In genomic region chr10:104120512-104120902, GRCh38 we compare ENCODE assay signal across 8 cellular contexts. TPM values are rescaled to one million over a fixed set of nuclear protein-coding genes. Genes with fewer than 3 reads are reported as not detected.
A peak's percentile ranks its signal among the peaks of the same experiment; 100 is the strongest.
DNase-seq lines count a peak whose midpoint lies in the region; ATAC-seq, FAIRE-seq and TF ChIP-seq lines count a peak whose summit lies in the region.

No MANE protein-coding gene starts in this region.

- peak overlapping the region; percentile 58 for H3K4me3 ChIP-seq in Caco-2 (ENCODE audit: low read depth, low read length)
- peak overlapping the region; percentile 83 to 89 for H3K4me3 ChIP-seq in Panc1 (ENCODE audit: low read depth in 2 of 2, low read length in 2 of 2)
- peak overlapping the region in 1 of 3 experiments; percentile 20 for H3K4me3 ChIP-seq in endothelial cell of umbilical vein (replicated peaks in 1 of 3; ENCODE audit: insufficient read depth in 1 of 3, low read depth in 1 of 3, low read length in 3 of 3)
- H3K4me3 ChIP-seq in ovary: peak overlapping the region; percentile 80

- TF ChIP-seq POLR2A in endothelial cell of umbilical vein (IDR thresholded peaks at IDR 0.05; ENCODE audit: low read depth, low read length) (no peak), ovary (IDR thresholded peaks at IDR 0.05) (no peak)

- DNase-seq in Caco-2 (no peak), Panc1 (ENCODE audit: low read depth, low spot score) (no peak), endothelial cell of umbilical vein (ENCODE audit: low read depth, low spot score) (no peak), ovary (no peak), cerebellar nuclear complex (lab: John Stamatoyannopoulos, UW) (no peak), NCI-H146 (lab: John Stamatoyannopoulos, UW) (no peak)
- DNase-seq in stimulated activated CD4-positive, alpha-beta T cell treated with anti-CD3 and anti-CD28 coated beads, Interleukin-4, amount 100 ng/mL, for 24 hours: no peak

- no peaks in the 10 kb centered on the region; the same call in 1 of the 2 replicates for H3K36me3 ChIP-seq in Caco-2 (ENCODE audit: control insufficient read depth, insufficient read depth, low read length)
- no peaks in the 10 kb centered on the region for H3K36me3 ChIP-seq in Panc1 (ENCODE audit: control insufficient read depth, insufficient read depth, low read length)
- no peaks in the 10 kb centered on the region for H3K36me3 ChIP-seq in endothelial cell of umbilical vein (ENCODE audit: control insufficient read depth in 2 of 2, extremely low read depth in 1 of 2, insufficient read depth in 2 of 2, low read length in 2 of 2)
- H3K36me3 ChIP-seq in ovary: no peaks in the 10 kb centered on the region

- no peaks in the 10 kb centered on the region for H3K9me1 ChIP-seq in endothelial cell of umbilical vein (replicated peaks; ENCODE audit: control insufficient read depth, extremely low read depth, insufficient read depth, low read length)

- no peak for FAIRE-seq in endothelial cell of umbilical vein (lab: Jason Lieb, UNC)

- no peaks in the 10 kb centered on the region for H4K20me1 ChIP-seq in endothelial cell of umbilical vein (replicated peaks; ENCODE audit: control insufficient read depth, extremely low read depth, insufficient read depth, low read length)

- intact Hi-C loops in Caco-2 (cut with micrococcal nuclease; ENCODE audit: unreplicated experiment) (loop anchor here (2.0 to 5.0 kb wide), 4 partner anchors 40 to 138 kb away; no protein-coding TSS in a partner anchor), Panc1 (cut with micrococcal nuclease; ENCODE audit: unreplicated experiment) (loop anchor here (5.0 kb wide), 1 partner anchor 73 kb away; no protein-coding TSS in a partner anchor), endothelial cell of umbilical vein (cut with micrococcal nuclease) (loop anchor here (2.0 to 5.0 kb wide), 3 partner anchors 136 to 363 kb away; partner anchors contain the start of gene STN1), ovary (cut with DNase I) (loop anchor here (5.0 to 10.0 kb wide), 3 partner anchors 153 to 236 kb away; partner anchors contain the start of gene SLK (in 1 of the 4))

- no peaks in the 10 kb centered on the region for H3K36me3 Mint-ChIP-seq in Caco-2 (ENCODE audit: insufficient read depth, unreplicated experiment)

- peak overlapping the region; percentile 79 for H3K4me3 Mint-ChIP-seq in Caco-2 (ENCODE audit: unreplicated experiment)

- no peak for TF ChIP-seq EP300 in ovary (IDR thresholded peaks at IDR 0.05)

- CTCF ChIA-PET in Caco-2 (lab: Charles Lee): interaction anchor here (0.6 to 2.4 kb wide), 11 partner anchors 8 to 406 kb away, joined by 3 to 14 read pairs (median 7); partner anchors contain the start of gene GSTO1
- CTCF ChIA-PET in Panc1 (lab: Charles Lee): interaction anchor here (0.7 to 0.8 kb wide), 4 partner anchors 56 to 225 kb away, joined by 4 to 11 read pairs (median 5); no protein-coding TSS in a partner anchor
- CTCF ChIA-PET in endothelial cell of umbilical vein (lab: Charles Lee): interaction anchor here (1.2 to 4.9 kb wide), 18 partner anchors 8 to 232 kb away, joined by 3 to 87 read pairs (median 8); no protein-coding TSS in a partner anchor

- peak overlapping the region; percentile 96 for H3K27ac Mint-ChIP-seq in Caco-2 (ENCODE audit: unreplicated experiment)

- in situ Hi-C loops in Panc1 (cut with HindIII; ENCODE audit: low pct_unique_long_range_greater_than_20kb, low sequenced_read_pairs): no loop called here

- POLR2A ChIA-PET in Caco-2 (lab: Charles Lee) (interaction anchor here (0.6 to 1.8 kb wide), 7 partner anchors 70 to 748 kb away, joined by 3 to 12 read pairs (median 4); partner anchors contain the start of genes GSTO1 and GSTO2), Panc1 (lab: Charles Lee) (interaction anchor here (0.6 to 1.0 kb wide), 10 partner anchors 9 to 722 kb away, joined by 3 to 19 read pairs (median 5); no protein-coding TSS in a partner anchor), endothelial cell of umbilical vein (lab: Charles Lee) (interaction anchor here (0.7 kb wide), 1 partner anchor 66 kb away, joined by 3 read pairs; no protein-coding TSS in a partner anchor)

- dilution Hi-C loops in endothelial cell of umbilical vein (cut with MboI; ENCODE audit: extremely low pct_ligation_motif_present, low sequenced_read_pairs): no loop called here

- peak overlapping the region; percentile 99 for H3K9ac ChIP-seq in endothelial cell of umbilical vein (replicated peaks; ENCODE audit: extremely low read depth, insufficient read depth, low read length)

- 18 to 27% (median 22%) methylated on average over 2 of the region's 2 CpGs for WGBS in ovary, 3 donors

- no peaks in the 10 kb centered on the region for H3K79me2 ChIP-seq in endothelial cell of umbilical vein (ENCODE audit: control insufficient read depth, insufficient read depth, low read length)

- H3K9me3 ChIP-seq in Caco-2 (no peaks in the 10 kb centered on the region), Panc1 (ENCODE audit: control insufficient read depth, insufficient read depth, low read depth, low read length) (no peaks in the 10 kb centered on the region), endothelial cell of umbilical vein (replicated peaks; ENCODE audit: control insufficient read depth, insufficient read depth, low read length) (no peaks in the 10 kb centered on the region), ovary (no peaks in the 10 kb centered on the region)

- no peaks in the 10 kb centered on the region for H3K27me3 Mint-ChIP-seq in Caco-2 (ENCODE audit: insufficient read depth, unreplicated experiment)

- H2AFZ ChIP-seq in endothelial cell of umbilical vein (ENCODE audit: low read depth, low read length): peak overlapping the region; percentile 84

- H3K27me3 ChIP-seq in Caco-2 (replicated peaks; ENCODE audit: control insufficient read depth, insufficient read depth, low read length) (no peaks in the 10 kb centered on the region), Panc1 (ENCODE audit: control insufficient read depth, insufficient read depth, low read length) (no peaks in the 10 kb centered on the region), endothelial cell of umbilical vein (ENCODE audit: control insufficient read depth in 2 of 2, insufficient read depth in 2 of 2, low read length in 2 of 2) (no peaks in the 10 kb centered on the region), ovary (no peaks in the 10 kb centered on the region)

- peak overlapping the region; percentile 91 for H3K27ac ChIP-seq in Panc1 (ENCODE audit: low read length)
- peak overlapping the region; percentile 97 for H3K27ac ChIP-seq in endothelial cell of umbilical vein (ENCODE audit: insufficient read depth, low read depth, low read length)
- H3K27ac ChIP-seq in ovary: peak overlapping the region; percentile 84 to 99

- H3K4me2 ChIP-seq in endothelial cell of umbilical vein (ENCODE audit: insufficient read depth, low read length): peak overlapping the region; percentile 86

- TF ChIP-seq CTCF in Caco-2 (IDR thresholded peaks at IDR 0.05; ENCODE audit: insufficient read depth in 1 of 2, low read depth in 1 of 2, low read length in 1 of 2, severe bottlenecking in 1 of 2, unreplicated experiment in 1 of 2): no peak
- no peak for TF ChIP-seq CTCF in Panc1 (IDR thresholded peaks at IDR 0.05)
- no peak for TF ChIP-seq CTCF in endothelial cell of umbilical vein (IDR thresholded peaks at IDR 0.05; ENCODE audit: extremely low read depth in 1 of 2, insufficient read depth in 1 of 2, low read depth in 1 of 2, low read length in 2 of 2)
- TF ChIP-seq CTCF in ovary (IDR thresholded peaks at IDR 0.05): no peak

- no peaks in the 10 kb centered on the region for H3K4me1 Mint-ChIP-seq in Caco-2 (ENCODE audit: low read depth, unreplicated experiment)

- ATAC-seq in Panc1: no peak
- ATAC-seq in HG02798 (IDR thresholded peaks at IDR 0.05; ENCODE audit: poor library complexity, unreplicated experiment): no peak

- BruUV-seq in Caco-2 (replicated peaks; lab: Mats Ljungman, UMichigan): no TSS peak
- BruUV-seq in Panc1 (replicated peaks; lab: Mats Ljungman, UMichigan): no TSS peak
- no TSS peak for BruUV-seq in endothelial cell of umbilical vein (replicated peaks; lab: Mats Ljungman, UMichigan)

- no peaks in the 10 kb centered on the region for H3K9me3 Mint-ChIP-seq in Caco-2 (ENCODE audit: unreplicated experiment)

- H3K4me1 ChIP-seq in Caco-2 (peaks cover 13% of the 10 kb centered on the region; the same call in 1 of the 2 replicates), Panc1 (ENCODE audit: control insufficient read depth, insufficient read depth, low read length) (peaks cover 24% of the 10 kb centered on the region), endothelial cell of umbilical vein (ENCODE audit: control insufficient read depth, extremely low read depth, insufficient read depth, low read length) (peaks cover 27% of the 10 kb centered on the region), ovary (ENCODE audit: insufficient read depth) (peaks cover 2% of the 10 kb centered on the region)

RNA-seq across cellular contexts. Expression of gene SFR1, which starts 1.5 kb away (rescaled TPM):
- total RNA-seq in Caco-2 (2022): 7.3 and 8.7 TPM in 2 replicates
- 8.4 TPM for total RNA-seq in Panc1 (2021; ENCODE audit: unreplicated experiment)
- polyA plus RNA-seq in Panc1 (2012; ENCODE audit: insufficient read length): 3.4 TPM
- 8.3 and 8.9 TPM in 2 replicates for total RNA-seq in endothelial cell of umbilical vein
- 1.8 and 3.6 TPM in 2 replicates for polyA plus RNA-seq in endothelial cell of umbilical vein
- 4.2 and 4.5 TPM in 2 replicates for polyA plus RNA-seq in endothelial cell of umbilical vein (2011; cell fraction: cytosol; rRNA removed)
- 2.3 and 3.3 TPM in 2 replicates for polyA plus RNA-seq in endothelial cell of umbilical vein (2011; cell fraction: nucleus; rRNA removed)
- polyA plus RNA-seq in endothelial cell of umbilical vein (2012): 4.8 and 10.3 TPM in 2 replicates
- 0.19 and 0.81 TPM in 2 replicates for polyA minus RNA-seq in endothelial cell of umbilical vein
- 2.9 TPM for polyA minus RNA-seq in endothelial cell of umbilical vein (2011; cell fraction: cytosol; rRNA and poly(A)+ RNA removed)
- polyA minus RNA-seq in endothelial cell of umbilical vein (2011; cell fraction: nucleus; rRNA and poly(A)+ RNA removed): 2.1 and 4.3 TPM in 2 replicates
- 10 to 100 TPM in 2 of 7 donors, 1 to 10 TPM in 5; 6.0 to 12.0 (median 7.9) TPM for total RNA-seq in ovary
- polyA plus RNA-seq in ovary: 10 to 100 TPM in 1 of 2 donors, 1 to 10 TPM in 1; 5.6 to 10.9 TPM

RNA-seq across cellular contexts. Expression of gene COL17A1, which starts 34.8 kb away (rescaled TPM):
- 0.45 and 0.49 TPM in 2 replicates for total RNA-seq in Caco-2 (2022)
- 0.26 TPM for total RNA-seq in Panc1 (2021; ENCODE audit: unreplicated experiment)
- 0.21 TPM for polyA plus RNA-seq in Panc1 (2012; ENCODE audit: insufficient read length)
- total RNA-seq in endothelial cell of umbilical vein: 1.2 and 1.3 TPM in 2 replicates
- 0.11 and 0.57 TPM in 2 replicates for polyA plus RNA-seq in endothelial cell of umbilical vein
- 0.51 and 0.58 TPM in 2 replicates for polyA plus RNA-seq in endothelial cell of umbilical vein (2011; cell fraction: cytosol; rRNA removed)
- polyA plus RNA-seq in endothelial cell of umbilical vein (2011; cell fraction: nucleus; rRNA removed): 1.1 and 1.7 TPM in 2 replicates
- polyA plus RNA-seq in endothelial cell of umbilical vein (2012): 0.85 and 2.3 TPM in 2 replicates
- 0.15 and 0.17 TPM in 2 replicates for polyA minus RNA-seq in endothelial cell of umbilical vein
- polyA minus RNA-seq in endothelial cell of umbilical vein (2011; cell fraction: cytosol; rRNA and poly(A)+ RNA removed): 0.92 TPM
- 0.24 and 0.29 TPM in 2 replicates for polyA minus RNA-seq in endothelial cell of umbilical vein (2011; cell fraction: nucleus; rRNA and poly(A)+ RNA removed)
- under 1 TPM in 5 of 7 donors, not detected in 2; 0.23 to 0.90 (median 0.46) TPM for total RNA-seq in ovary
- under 1 TPM; 0.17 to 0.67 TPM for polyA plus RNA-seq in ovary
